8 cellular contexts compared by ENCODE assay signal in genomic region chr22:35301370-35301874, GRCh38. TPM values are rescaled to one million over a fixed set of nuclear protein-coding genes. Genes with fewer than 3 reads are reported as not detected.
DNase-seq lines count a peak whose midpoint lies in the region; ATAC-seq lines count a peak whose summit lies in the region.

No MANE protein-coding gene starts in this region.

- peaks cover 39% of the 10 kb centered on the region for H3K4me1 Mint-ChIP-seq in activated naive CD4-positive, alpha-beta T cell treated with anti-CD3 and anti-CD28 coated beads for 36 hours (ENCODE audit: low read depth)
- peaks cover 57% of the 10 kb centered on the region for H3K4me1 Mint-ChIP-seq in stimulated activated memory B cell treated with anti-CD40 and anti-IgM and Interleukin-4, amounts not matched to agents 10 μg/mL and 1 μg/mL and 100 μg/mL, for 72 hours

- H3K36me3 Mint-ChIP-seq in activated naive CD4-positive, alpha-beta T cell treated with anti-CD3 and anti-CD28 coated beads for 36 hours (ENCODE audit: low read depth), result peaks cover 1% of the 10 kb centered on the region
- peaks cover 29% of the 10 kb centered on the region for H3K36me3 Mint-ChIP-seq in stimulated activated memory B cell treated with anti-CD40 and anti-IgM and Interleukin-4, amounts not matched to agents 10 μg/mL and 1 μg/mL and 100 μg/mL, for 72 hours

- intact Hi-C loops in activated naive CD4-positive, alpha-beta T cell treated with anti-CD3 and anti-CD28 coated beads for 36 hours (cut with micrococcal nuclease), result loop anchor here (2.0 kb wide), 2 partner anchors 45 to 99 kb away; partner anchors contain the start of genes HMGXB4 and MCM5

- no peaks in the 10 kb centered on the region for H3K27me3 Mint-ChIP-seq in activated naive CD4-positive, alpha-beta T cell treated with anti-CD3 and anti-CD28 coated beads for 36 hours (ENCODE audit: low read depth)
- H3K27me3 Mint-ChIP-seq in stimulated activated memory B cell treated with anti-CD40 and anti-IgM and Interleukin-4, amounts not matched to agents 10 μg/mL and 1 μg/mL and 100 μg/mL, for 72 hours, result no peaks in the 10 kb centered on the region

- CTCF ChIA-PET in activated naive CD4-positive, alpha-beta T cell treated with anti-CD3 and anti-CD28 coated beads for 36 hours (lab: Charles Lee), result no interaction called here

- H3K4me3 Mint-ChIP-seq in activated naive CD4-positive, alpha-beta T cell treated with anti-CD3 and anti-CD28 coated beads for 36 hours, result peak overlapping the region; percentile 88
- peak overlapping the region; percentile 92 for H3K4me3 Mint-ChIP-seq in stimulated activated memory B cell treated with anti-CD40 and anti-IgM and Interleukin-4, amounts not matched to agents 10 μg/mL and 1 μg/mL and 100 μg/mL, for 72 hours

- DNase-seq in activated naive CD4-positive, alpha-beta T cell treated with anti-CD3 and anti-CD28 coated beads for 36 hours, result no peak
- no peak for DNase-seq in activated naive CD4-positive, alpha-beta T cell (lab: John Stamatoyannopoulos, UW)
- DNase-seq in UCSD-AML1 (lab: John Stamatoyannopoulos, UW; ENCODE audit: unreplicated experiment), result peak; percentile 43
- DNase-seq in glomerular visceral epithelial cell (ENCODE audit: extremely low spot score), result peak; percentile 55
- DNase-seq in NK-92 treated with Interleukin-12 subunit alpha and Interleukin-12 subunit beta, amount 100 ng/mL, for 24 hours (lab: John Stamatoyannopoulos, UW), result no peak
- no peak for DNase-seq in DMS 273 (lab: John Stamatoyannopoulos, UW; ENCODE audit: unreplicated experiment)

- H3K27ac Mint-ChIP-seq in activated naive CD4-positive, alpha-beta T cell treated with anti-CD3 and anti-CD28 coated beads for 36 hours, result peak overlapping the region; percentile 69
- peak overlapping the region; percentile 93 for H3K27ac Mint-ChIP-seq in stimulated activated memory B cell treated with anti-CD40 and anti-IgM and Interleukin-4, amounts not matched to agents 10 μg/mL and 1 μg/mL and 100 μg/mL, for 72 hours

- H3K9me3 Mint-ChIP-seq in activated naive CD4-positive, alpha-beta T cell treated with anti-CD3 and anti-CD28 coated beads for 36 hours, result no peaks in the 10 kb centered on the region
- H3K9me3 Mint-ChIP-seq in stimulated activated memory B cell treated with anti-CD40 and anti-IgM and Interleukin-4, amounts not matched to agents 10 μg/mL and 1 μg/mL and 100 μg/mL, for 72 hours, result no peaks in the 10 kb centered on the region

- no peak for ATAC-seq in stimulated activated memory B cell treated with anti-CD40 and anti-IgM and Interleukin-4, amounts not matched to agents 10 μg/mL and 1 μg/mL and 100 μg/mL, for 72 hours
- no peak for ATAC-seq in HG03025 (IDR thresholded peaks at IDR 0.05; ENCODE audit: low FRiP score, unreplicated experiment)

RNA-seq across cellular contexts. Expression of gene TOM1, which starts 1.7 kb away (rescaled TPM):
- total RNA-seq in activated naive CD4-positive, alpha-beta T cell treated with anti-CD3 and anti-CD28 coated beads for 36 hours, result 10 to 100 TPM; 25.8 to 26.3 TPM

RNA-seq across cellular contexts. Expression of gene HMGXB4, which starts 44.1 kb away (rescaled TPM):
- 10 to 100 TPM; 36.6 to 38.2 TPM for total RNA-seq in activated naive CD4-positive, alpha-beta T cell treated with anti-CD3 and anti-CD28 coated beads for 36 hours

Comparison
In these comparisons a context has a peak if more than half of its experiments do, and no peak if none do; other contexts are left out.
1. DNase-seq: peak in UCSD-AML1 (single experiment) and glomerular visceral epithelial cell (single experiment); none in activated naive CD4-positive, alpha-beta T cell treated with anti-CD3 and anti-CD28 coated beads for 36 hours (single experiment), activated naive CD4-positive, alpha-beta T cell (0 of 4), NK-92 treated with Interleukin-12 subunit alpha and Interleukin-12 subunit beta, amount 100 ng/mL, for 24 hours (single experiment) and DMS 273 (single experiment).